Comparison of ENCODE assay signal across 21 cellular contexts in genomic region chr17:60146206-60146605, GRCh38. TPM values are rescaled to one million over a fixed set of nuclear protein-coding genes. Genes with fewer than 3 reads are reported as not detected.
"Had no signal": no experiment of that assay in that cellular context is flagged by ENCODE, and none has a peak within 500 bp of the region (broad histone marks: within the 10 kb centered on the region; RNA-seq: fewer than 3 reads in every experiment).

No MANE protein-coding gene starts in this region.

- H3K4me3 Mint-ChIP-seq: IgD-negative memory B cell had no signal

- DNase-seq: KBM-7, NCI-H1092, NCI-H1105 treated with DMSO at 0.1 percent for 48 hours, NCI-H1436, NCI-H187, NCI-H2029, NCI-H2081 treated with DMSO at 0.1 percent for 48 hours, NCI-H2171, NCI-H510A, NCI-H526, NCI-H748 treated with DMSO at 0.1 percent for 48 hours, Right ventricle myocardium superior, RPMI8226, SIG-M5, SW 1271 had no signal

- H3K27ac ChIP-seq: HL-60, SJSA1, SK-N-MC had no signal

- H3K27ac Mint-ChIP-seq: IgD-negative memory B cell had no signal

- H3K9me3 Mint-ChIP-seq: IgD-negative memory B cell had no signal

- H3K4me3 ChIP-seq: SJSA1, SK-N-MC had no signal

- H3K36me3 ChIP-seq: SJSA1 had no signal

RNA-seq across cellular contexts. Expression of gene CA4, which starts 3.6 kb away (rescaled TPM):
- total RNA-seq: LHCN-M2, MCF 10A, SJSA1 had no signal
- polyA plus RNA-seq: IgD-negative memory B cell had no signal
